In the genomic region with DNA sequence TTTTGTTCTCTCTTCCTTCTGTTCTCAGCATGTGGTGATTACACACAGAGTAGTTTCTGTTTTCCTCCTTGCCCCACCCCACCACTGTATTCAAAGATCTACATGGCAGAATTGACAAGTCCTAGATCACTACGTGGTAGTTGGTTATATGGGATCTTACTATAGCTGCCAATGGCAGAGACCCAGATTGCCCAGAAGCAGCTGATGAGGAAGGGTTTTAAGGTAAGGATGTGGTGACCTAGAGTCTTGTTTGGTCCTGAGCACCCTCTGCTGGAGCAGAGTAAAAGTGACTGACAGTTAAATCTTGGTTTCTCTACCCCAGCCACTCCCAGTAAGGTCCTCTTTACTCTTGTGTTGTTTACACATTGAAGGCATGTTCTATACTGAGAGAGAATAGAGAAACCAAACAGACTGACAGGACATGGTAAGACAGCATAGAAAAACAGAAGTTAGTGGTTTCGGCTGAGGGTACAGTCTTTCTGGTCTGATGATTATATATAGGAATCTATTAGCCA, we compare ENCODE assay signal across 7 cellular contexts.
DNase-seq lines count a peak whose midpoint lies in the region; ATAC-seq and TF ChIP-seq lines count a peak whose summit lies in the region.

No MANE protein-coding gene starts in this region.

- DNase-seq in DND-41, result peak; percentile 39
- DNase-seq in NCI-H524 treated with DMSO at 0.1 percent for 48 hours (lab: John Stamatoyannopoulos, UW), result peak; percentile 16
- peak; percentile 68 for DNase-seq in amniotic epithelial cell (ENCODE audit: low read depth)
- peak; percentile 65 for DNase-seq in iPS-NIHi11 (ENCODE audit: low spot score)
- DNase-seq in substantia nigra (lab: John Stamatoyannopoulos, UW), result peak in 11 of 49 donors; percentile 15 to 45 (median 25)

- peaks cover 76% of the 10 kb centered on the region for H3K36me3 ChIP-seq in DND-41 (ENCODE audit: insufficient read depth, low read length)

- H3K4me3 ChIP-seq in DND-41 (ENCODE audit: low read depth in 1 of 2, low read length in 2 of 2), result no peak overlapping the region

- no peaks in the 10 kb centered on the region for H3K4me1 ChIP-seq in DND-41 (ENCODE audit: insufficient read depth, low read length)

- no peaks in the 10 kb centered on the region for H3K27me3 ChIP-seq in DND-41 (ENCODE audit: insufficient read depth, low read length, poor library complexity)

- ATAC-seq in DND-41 (ENCODE audit: insufficient read depth, low read depth), result peak; percentile 93
- peak; percentile 95 for ATAC-seq in GM18907 (IDR thresholded peaks at IDR 0.05; ENCODE audit: unreplicated experiment)
- ATAC-seq in HG03039 (IDR thresholded peaks at IDR 0.05; ENCODE audit: unreplicated experiment), result peak; percentile 95

- H3K4me2 ChIP-seq in DND-41 (ENCODE audit: insufficient read depth, low read length), result no peak overlapping the region

- no peaks in the 10 kb centered on the region for H3K9me3 ChIP-seq in DND-41 (ENCODE audit: insufficient read depth, low read length, severe bottlenecking)

- H3K79me2 ChIP-seq in DND-41 (ENCODE audit: insufficient read depth, low read length), result peaks cover 7% of the 10 kb centered on the region; the same call in 1 of the 2 replicates

- no peak overlapping the region for H3K9ac ChIP-seq in DND-41 (ENCODE audit: low read depth, low read length)

- H3K27ac ChIP-seq in DND-41 (ENCODE audit: low read length) (no peak overlapping the region), substantia nigra (ENCODE audit: low read depth, low read length, poor library complexity, severe bottlenecking) (peak overlapping the region; percentile 4)

- TF ChIP-seq CTCF in DND-41 (IDR thresholded peaks at IDR 0.05; ENCODE audit: borderline replicate concordance, extremely low read depth, low read length, poor library complexity, severe bottlenecking), result peak; percentile 59

- H2AFZ ChIP-seq in DND-41 (ENCODE audit: low read depth, low read length), result no peak overlapping the region

- peaks cover 2% of the 10 kb centered on the region for H4K20me1 ChIP-seq in DND-41 (ENCODE audit: insufficient read depth, low read length)
